In the genomic region with DNA sequence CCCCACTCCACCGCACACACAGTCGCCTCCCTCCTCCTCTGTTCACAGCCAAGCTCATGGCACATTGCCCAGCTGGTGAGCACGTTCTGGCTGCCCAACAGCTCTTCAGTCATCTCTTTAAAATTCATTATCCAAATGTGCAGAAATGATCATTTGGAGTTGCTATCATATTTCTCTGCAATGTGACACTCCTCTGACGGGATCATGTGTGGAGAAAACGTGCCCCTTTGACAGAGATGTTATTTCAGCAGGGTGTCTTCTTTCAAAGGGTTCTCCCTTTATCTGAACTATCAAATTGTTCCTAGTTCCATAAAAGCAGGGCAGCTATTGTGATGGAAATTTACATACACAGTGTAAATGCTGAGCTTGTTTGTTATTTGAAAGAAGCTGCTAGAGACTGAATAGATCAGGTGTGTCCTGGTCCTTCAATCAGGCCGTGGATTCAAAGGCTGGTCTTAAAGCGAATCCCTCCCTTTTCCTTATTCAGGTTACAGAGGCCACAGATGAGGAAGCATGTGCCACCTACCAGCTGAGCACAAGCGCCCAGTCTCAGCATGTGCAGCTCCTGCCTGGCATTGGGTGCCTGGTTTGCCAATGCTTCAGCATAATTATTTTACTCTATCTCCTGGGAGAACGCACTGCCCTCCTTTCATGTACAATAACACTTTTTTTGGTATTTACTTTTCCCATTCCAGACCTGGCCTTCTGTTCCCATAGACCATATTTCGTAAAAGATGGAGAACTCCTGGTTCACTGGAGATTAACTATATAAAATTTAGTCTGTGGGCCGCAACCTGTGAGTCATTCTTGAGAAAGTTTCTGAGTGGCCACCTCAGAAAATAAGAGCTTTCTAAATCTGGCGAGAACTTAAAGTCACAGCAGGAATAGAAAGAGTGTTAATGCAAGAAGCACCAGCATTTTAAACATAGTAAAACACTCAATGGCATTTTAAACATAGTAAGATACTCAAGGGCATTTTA, we compare ENCODE assay signal across 8 cellular contexts.
A peak's percentile ranks its signal among the peaks of the same experiment; 100 is the strongest.
DNase-seq lines count a peak whose midpoint lies in the region; ATAC-seq and TF ChIP-seq lines count a peak whose summit lies in the region.

No MANE protein-coding gene starts in this region.

- no peak overlapping the region for H3K27ac Mint-ChIP-seq in naive thymus-derived CD4-positive, alpha-beta T cell

- no peak overlapping the region for H3K4me3 ChIP-seq in RWPE2 (ENCODE audit: severe bottlenecking)
- no peak overlapping the region for H3K4me3 ChIP-seq in naive thymus-derived CD4-positive, alpha-beta T cell (ENCODE audit: low read length)

- no peak overlapping the region for H3K27ac ChIP-seq in RWPE2 (ENCODE audit: poor library complexity, severe bottlenecking)
- H3K27ac ChIP-seq in substantia nigra (ENCODE audit: low read depth, low read length, poor library complexity, severe bottlenecking) = no peak overlapping the region
- H3K27ac ChIP-seq in naive thymus-derived CD4-positive, alpha-beta T cell (ENCODE audit: low read depth, low read length) = no peak overlapping the region

- H3K27me3 ChIP-seq in RWPE2 (ENCODE audit: insufficient read depth, poor library complexity, severe bottlenecking) = no peaks in the 10 kb centered on the region
- H3K27me3 ChIP-seq in naive thymus-derived CD4-positive, alpha-beta T cell (ENCODE audit: control insufficient read depth in 2 of 2, insufficient read depth in 2 of 2, low read length in 2 of 2) = no peaks in the 10 kb centered on the region

- DNase-seq in RWPE2 (ENCODE audit: low spot score) (peak; percentile 89), Right ventricle myocardium superior (peak; percentile 75), substantia nigra (lab: John Stamatoyannopoulos, UW) (peak in 29 of 49 donors; percentile 7 to 70 (median 40))
- no peak for DNase-seq in naive thymus-derived CD4-positive, alpha-beta T cell

- CTCF ChIA-PET in naive thymus-derived CD4-positive, alpha-beta T cell (lab: Charles Lee) = no interaction called here

- peaks cover 3 to 19% (median 14%) of the 10 kb centered on the region in 5 donors for H3K27me3 Mint-ChIP-seq in naive thymus-derived CD4-positive, alpha-beta T cell

- TF ChIP-seq RAD21 in Ishikawa (IDR thresholded peaks at IDR 0.05; ENCODE audit: low read depth) = no peak

- H3K36me3 Mint-ChIP-seq in naive thymus-derived CD4-positive, alpha-beta T cell = no peaks in the 10 kb centered on the region

- no peaks in the 10 kb centered on the region for H3K36me3 ChIP-seq in RWPE2 (ENCODE audit: low read depth)
- no peaks in the 10 kb centered on the region for H3K36me3 ChIP-seq in naive thymus-derived CD4-positive, alpha-beta T cell (ENCODE audit: control insufficient read depth in 2 of 3, insufficient read depth in 3 of 3, low read length in 3 of 3)

- peaks cover 20% of the 10 kb centered on the region for H3K4me1 ChIP-seq in RWPE2 (ENCODE audit: insufficient read depth, poor library complexity, severe bottlenecking)
- no peaks in the 10 kb centered on the region for H3K4me1 ChIP-seq in naive thymus-derived CD4-positive, alpha-beta T cell (ENCODE audit: control insufficient read depth in 2 of 2, insufficient read depth in 2 of 2, low read length in 2 of 2)

- no peak for TF ChIP-seq CTCF in RWPE2 (IDR thresholded peaks at IDR 0.05; ENCODE audit: poor library complexity, severe bottlenecking)

- H3K9me3 ChIP-seq in RWPE2 (ENCODE audit: severe bottlenecking) = no peaks in the 10 kb centered on the region
- H3K9me3 ChIP-seq in naive thymus-derived CD4-positive, alpha-beta T cell (ENCODE audit: control insufficient read depth in 2 of 3, low read length in 3 of 3) = no peaks in the 10 kb centered on the region

- ATAC-seq in RWPE2 (ENCODE audit: low read depth) = peak; percentile 86
- peak; percentile 78 for ATAC-seq in Right ventricle myocardium superior (ENCODE audit: poor library complexity)
- no peak for ATAC-seq in GM21723 (IDR thresholded peaks at IDR 0.05; ENCODE audit: unreplicated experiment)
- no peak for ATAC-seq in GM18868 (IDR thresholded peaks at IDR 0.05; ENCODE audit: unreplicated experiment)
- ATAC-seq in GM21447 (IDR thresholded peaks at IDR 0.05; ENCODE audit: unreplicated experiment) = no peak
- ATAC-seq in naive thymus-derived CD4-positive, alpha-beta T cell = no peak

- intact Hi-C loops in Right ventricle myocardium superior (cut with DNase I) = no loop called here
- intact Hi-C loops in naive thymus-derived CD4-positive, alpha-beta T cell (cut with micrococcal nuclease) = no loop called here

- H3K4me1 Mint-ChIP-seq in naive thymus-derived CD4-positive, alpha-beta T cell = peaks cover 0 to 2% (median 0%) of the 10 kb centered on the region in 7 donors

- H3K4me3 Mint-ChIP-seq in naive thymus-derived CD4-positive, alpha-beta T cell = no peak overlapping the region

- H3K9me3 Mint-ChIP-seq in naive thymus-derived CD4-positive, alpha-beta T cell = no peaks in the 10 kb centered on the region

- no peak for TF ChIP-seq EP300 in Ishikawa (IDR thresholded peaks at IDR 0.05; ENCODE audit: borderline replicate concordance)

- POLR2A ChIA-PET in naive thymus-derived CD4-positive, alpha-beta T cell (lab: Charles Lee) = no interaction called here

TF ChIP-seq in Ishikawa, 13 proteins besides CTCF, POLR2A, EP300 and RAD21:
- TF ChIP-seq MAX (IDR thresholded peaks at IDR 0.05) (peak; percentile 71), NFIC (IDR thresholded peaks at IDR 0.05) (peak; percentile 74), CREB1 (IDR thresholded peaks at IDR 0.05; ENCODE audit: low read depth) (no peak)

Comparison
In these comparisons a context has a peak if more than half of its experiments do, and no peak if none do; other contexts are left out.
1. ATAC-seq: peak in RWPE2 (single experiment) and Right ventricle myocardium superior (single experiment); none in GM21723 (single experiment), GM18868 (single experiment), GM21447 (single experiment) and naive thymus-derived CD4-positive, alpha-beta T cell (single experiment).
2. DNase-seq: peak in RWPE2 (single experiment), Right ventricle myocardium superior (single experiment) and substantia nigra (29 of 49); none in naive thymus-derived CD4-positive, alpha-beta T cell (0 of 9).